Comparison of ENCODE assay signal across 1 cellular context in genomic region chr1:50417946-50418599, GRCh38.
TF ChIP-seq lines count a peak whose summit lies in the region.

No MANE protein-coding gene starts in this region.

TF ChIP-seq in SK-N-SH, 30 proteins besides CTCF, POLR2A, EP300 and RAD21 (continued from another document):
- TF ChIP-seq REST (IDR thresholded peaks at IDR 0.05; ENCODE audit: low read depth, low read length) (no peak), NFIC (IDR thresholded peaks at IDR 0.05; ENCODE audit: borderline replicate concordance) (no peak), RFX5 (IDR thresholded peaks at IDR 0.05; ENCODE audit: low read length) (no peak)
- TF ChIP-seq, protein P1, sequence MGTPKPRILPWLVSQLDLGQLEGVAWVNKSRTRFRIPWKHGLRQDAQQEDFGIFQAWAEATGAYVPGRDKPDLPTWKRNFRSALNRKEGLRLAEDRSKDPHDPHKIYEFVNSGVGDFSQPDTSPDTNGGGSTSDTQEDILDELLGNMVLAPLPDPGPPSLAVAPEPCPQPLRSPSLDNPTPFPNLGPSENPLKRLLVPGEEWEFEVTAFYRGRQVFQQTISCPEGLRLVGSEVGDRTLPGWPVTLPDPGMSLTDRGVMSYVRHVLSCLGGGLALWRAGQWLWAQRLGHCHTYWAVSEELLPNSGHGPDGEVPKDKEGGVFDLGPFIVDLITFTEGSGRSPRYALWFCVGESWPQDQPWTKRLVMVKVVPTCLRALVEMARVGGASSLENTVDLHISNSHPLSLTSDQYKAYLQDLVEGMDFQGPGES (IDR thresholded peaks at IDR 0.05; ENCODE audit: low read depth, low read length): no peak
